In the genomic region with DNA sequence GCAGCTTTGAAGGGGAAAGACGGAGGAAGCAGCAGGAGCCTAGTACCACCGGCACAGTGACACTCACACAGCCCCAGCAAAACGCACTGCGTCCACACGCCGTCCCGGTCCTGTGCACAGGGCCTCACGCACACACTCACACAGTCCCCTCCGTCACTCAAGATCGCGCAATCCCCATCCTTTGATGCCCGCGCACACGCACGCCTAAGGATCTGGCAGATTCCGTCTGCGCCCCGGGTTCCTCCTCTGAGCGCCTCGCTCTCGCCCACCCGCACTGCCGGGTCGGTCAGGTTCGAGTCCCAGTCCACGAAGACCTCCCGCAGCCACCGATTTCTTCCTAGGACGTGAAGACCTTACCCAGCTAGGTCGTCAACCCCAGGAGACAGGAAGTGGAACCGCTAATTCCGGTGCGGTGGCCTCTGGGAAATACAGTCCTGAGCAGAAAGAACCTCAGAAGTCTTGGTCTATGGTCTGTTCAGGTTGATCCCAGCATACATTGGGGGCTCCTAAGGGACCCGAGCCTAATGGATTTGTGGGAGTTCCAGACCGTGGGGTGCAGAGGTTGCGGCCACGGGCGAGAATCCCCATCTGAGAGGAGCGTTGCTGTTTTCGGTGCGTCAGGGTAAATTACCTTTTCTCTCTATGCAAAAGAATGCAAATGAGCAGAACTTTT, we compare ENCODE assay signal across 8 cellular contexts. TPM values are rescaled to one million over a fixed set of nuclear protein-coding genes. Genes with fewer than 3 reads are reported as not detected.
DNase-seq lines count a peak whose midpoint lies in the region; ATAC-seq, FAIRE-seq and TF ChIP-seq lines count a peak whose summit lies in the region.

A gene (minus strand): TSS at position 400 of the 673 bp plus-strand sequence. CDS start 5,899 bp downstream, outside the sequence.

- TF ChIP-seq CTCF in fibroblast of pulmonary artery (IDR thresholded peaks at IDR 0.05; ENCODE audit: low read length, missing control alignments) (no peak), natural killer cell (IDR thresholded peaks at IDR 0.05) (no peak)

- POLR2A ChIA-PET in CD8-positive, alpha-beta memory T cell (lab: Charles Lee) = interaction anchor here (0.7 to 1.3 kb wide), 2 partner anchors 35 to 85 kb away, joined by 3 to 5 read pairs; a partner anchor contains a TSS

- no peak for FAIRE-seq in RCC 7860 (lab: Jason Lieb, UNC)

- H3K9me3 Mint-ChIP-seq in CD8-positive, alpha-beta memory T cell = peaks cover 17 to 19% (median 17%) of the 10 kb centered on the region in 5 donors
- peaks cover 11 to 17% of the 10 kb centered on the region in 2 donors for H3K9me3 Mint-ChIP-seq in natural killer cell

- H3K4me3 Mint-ChIP-seq in CD8-positive, alpha-beta memory T cell = peak within 1 kb of the TSS; percentile 94 to 100 (median 100)
- peak within 1 kb of the TSS; percentile 98 for H3K4me3 Mint-ChIP-seq in natural killer cell

- H3K27ac Mint-ChIP-seq in CD8-positive, alpha-beta memory T cell = peak within 1 kb of the TSS; percentile 72 to 100 (median 98)
- H3K27ac Mint-ChIP-seq in natural killer cell = peak within 1 kb of the TSS; percentile 91 to 93

- H3K27me3 Mint-ChIP-seq in CD8-positive, alpha-beta memory T cell = peaks cover 7 to 12% of the 10 kb centered on the region in 2 donors
- H3K27me3 Mint-ChIP-seq in natural killer cell (ENCODE audit: low read depth in 2 of 2) = peaks cover 18 to 22% of the 10 kb centered on the region in 2 donors

- peaks cover 5 to 15% (median 14%) of the 10 kb centered on the region in 3 donors for H3K36me3 Mint-ChIP-seq in CD8-positive, alpha-beta memory T cell
- H3K36me3 Mint-ChIP-seq in natural killer cell = peaks cover 16% of the 10 kb centered on the region

- no peak for TF ChIP-seq RAD21 in Ishikawa (IDR thresholded peaks at IDR 0.05; ENCODE audit: low read depth)

- peak within 1 kb of the TSS; percentile 72 for H3K27ac ChIP-seq in CD8-positive, alpha-beta memory T cell (ENCODE audit: low read depth, low read length)

- ATAC-seq in GM21367 (IDR thresholded peaks at IDR 0.05; ENCODE audit: unreplicated experiment) (peak; percentile 81), natural killer cell (peak; percentile 90 to 91 (median 91))

- intact Hi-C loops in natural killer cell (cut with micrococcal nuclease) = no loop called here

- peak within 1 kb of the TSS; percentile 84 for H3K4me3 ChIP-seq in CD8-positive, alpha-beta memory T cell (ENCODE audit: low read length)
- peak within 1 kb of the TSS; percentile 87 for H3K4me3 ChIP-seq in fibroblast of pulmonary artery (replicated peaks; ENCODE audit: low read depth, low read length)

- CTCF ChIA-PET in CD8-positive, alpha-beta memory T cell (lab: Charles Lee) = interaction anchor here (0.7 to 1.4 kb wide), 2 partner anchors 85 to 130 kb away, joined by 3 to 6 read pairs; a partner anchor contains a TSS

- H3K4me1 Mint-ChIP-seq in CD8-positive, alpha-beta memory T cell = peaks cover 48 to 62% (median 59%) of the 10 kb centered on the region in 3 donors
- H3K4me1 Mint-ChIP-seq in natural killer cell = peaks cover 48 to 53% of the 10 kb centered on the region in 2 donors

- peaks cover 5% of the 10 kb centered on the region for H3K9me3 ChIP-seq in CD8-positive, alpha-beta memory T cell (ENCODE audit: low read length)

- H3K27me3 ChIP-seq in CD8-positive, alpha-beta memory T cell (ENCODE audit: insufficient read depth, low read length, poor library complexity, severe bottlenecking) = no peaks in the 10 kb centered on the region

- TF ChIP-seq EP300 in Ishikawa (IDR thresholded peaks at IDR 0.05; ENCODE audit: borderline replicate concordance) = no peak

- H3K36me3 ChIP-seq in CD8-positive, alpha-beta memory T cell (ENCODE audit: insufficient read depth, low read length) = no peaks in the 10 kb centered on the region

- DNase-seq in CD8-positive, alpha-beta memory T cell = peak; percentile 50 to 79 (median 65)
- peak; percentile 31 for DNase-seq in RCC 7860 (ENCODE audit: low spot score)
- DNase-seq in activated T-helper 1 cell treated with Interleukin-2 at 50 U/mL for 16 hours (ENCODE audit: low read depth) = peak; percentile 48
- peak; percentile 59 for DNase-seq in fibroblast of pulmonary artery (ENCODE audit: low read depth)
- peak; percentile 56 for DNase-seq in natural killer cell
- peak; percentile 43 to 86 (median 67) for DNase-seq in stimulated activated naive CD4-positive, alpha-beta T cell (lab: John Stamatoyannopoulos, UW)

- H3K4me1 ChIP-seq in CD8-positive, alpha-beta memory T cell (ENCODE audit: insufficient read depth, low read length) = peaks cover 16% of the 10 kb centered on the region

TF ChIP-seq in Ishikawa, 13 proteins besides CTCF, POLR2A, EP300 and RAD21:
- TF ChIP-seq, protein P1, sequence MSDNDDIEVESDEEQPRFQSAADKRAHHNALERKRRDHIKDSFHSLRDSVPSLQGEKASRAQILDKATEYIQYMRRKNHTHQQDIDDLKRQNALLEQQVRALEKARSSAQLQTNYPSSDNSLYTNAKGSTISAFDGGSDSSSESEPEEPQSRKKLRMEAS (IDR thresholded peaks at IDR 0.05) = peak; percentile 69
- TF ChIP-seq YY1 (IDR thresholded peaks at IDR 0.05; ENCODE audit: low read depth) (no peak), CEBPB (IDR thresholded peaks at IDR 0.05) (no peak), TAF1 (IDR thresholded peaks at IDR 0.05; ENCODE audit: low read depth) (peak; percentile 43)

RNA-seq across cellular contexts. Expression of the gene that starts here (rescaled TPM):
- 10 to 100 TPM; 16.8 to 21.3 TPM for total RNA-seq in CD8-positive, alpha-beta memory T cell
- 12.0 TPM for polyA plus RNA-seq in CD8-positive, alpha-beta memory T cell
- total RNA-seq in natural killer cell = 10 to 100 TPM; 14.1 to 19.2 (median 17.2) TPM

Comparison
In these comparisons a context has a peak if more than half of its experiments do, and no peak if none do; other contexts are left out.
1. Peak in every context shown above with its lines: DNase-seq, ATAC-seq, H3K4me3 ChIP-seq and H3K27ac ChIP-seq.